ENCODE assay signal across 1 cellular context in genomic region chr2:86556508-86556907, GRCh38.
A peak's percentile ranks its signal among the peaks of the same experiment; 100 is the strongest.
TF ChIP-seq lines count a peak whose summit lies in the region.

No MANE protein-coding gene starts in this region.

TF ChIP-seq in HepG2, 621 proteins besides CTCF, POLR2A, EP300 and RAD21 (continued from another document):
- TF ChIP-seq, protein P1, sequence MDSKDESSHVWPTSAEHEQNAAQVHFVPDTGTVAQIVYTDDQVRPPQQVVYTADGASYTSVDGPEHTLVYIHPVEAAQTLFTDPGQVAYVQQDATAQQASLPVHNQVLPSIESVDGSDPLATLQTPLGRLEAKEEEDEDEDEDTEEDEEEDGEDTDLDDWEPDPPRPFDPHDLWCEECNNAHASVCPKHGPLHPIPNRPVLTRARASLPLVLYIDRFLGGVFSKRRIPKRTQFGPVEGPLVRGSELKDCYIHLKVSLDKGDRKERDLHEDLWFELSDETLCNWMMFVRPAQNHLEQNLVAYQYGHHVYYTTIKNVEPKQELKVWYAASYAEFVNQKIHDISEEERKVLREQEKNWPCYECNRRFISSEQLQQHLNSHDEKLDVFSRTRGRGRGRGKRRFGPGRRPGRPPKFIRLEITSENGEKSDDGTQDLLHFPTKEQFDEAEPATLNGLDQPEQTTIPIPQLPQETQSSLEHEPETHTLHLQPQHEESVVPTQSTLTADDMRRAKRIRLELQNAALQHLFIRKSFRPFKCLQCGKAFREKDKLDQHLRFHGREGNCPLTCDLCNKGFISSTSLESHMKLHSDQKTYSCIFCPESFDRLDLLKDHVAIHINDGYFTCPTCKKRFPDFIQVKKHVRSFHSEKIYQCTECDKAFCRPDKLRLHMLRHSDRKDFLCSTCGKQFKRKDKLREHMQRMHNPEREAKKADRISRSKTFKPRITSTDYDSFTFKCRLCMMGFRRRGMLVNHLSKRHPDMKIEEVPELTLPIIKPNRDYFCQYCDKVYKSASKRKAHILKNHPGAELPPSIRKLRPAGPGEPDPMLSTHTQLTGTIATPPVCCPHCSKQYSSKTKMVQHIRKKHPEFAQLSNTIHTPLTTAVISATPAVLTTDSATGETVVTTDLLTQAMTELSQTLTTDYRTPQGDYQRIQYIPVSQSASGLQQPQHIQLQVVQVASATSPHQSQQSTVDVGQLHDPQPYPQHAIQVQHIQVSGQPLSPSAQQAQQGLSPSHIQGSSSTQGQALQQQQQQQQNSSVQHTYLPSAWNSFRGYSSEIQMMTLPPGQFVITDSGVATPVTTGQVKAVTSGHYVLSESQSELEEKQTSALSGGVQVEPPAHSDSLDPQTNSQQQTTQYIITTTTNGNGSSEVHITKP (CRISPR knock-in tag; IDR thresholded peaks at IDR 0.05; ENCODE audit: low read depth), result peak; percentile 90
- TF ChIP-seq ZKSCAN5 (CRISPR knock-in tag; IDR thresholded peaks at IDR 0.05) (no peak), REL (CRISPR knock-in tag; conservative IDR thresholded peaks at IDR 0.05) (no peak), PLSCR1 (CRISPR knock-in tag; IDR thresholded peaks at IDR 0.05; ENCODE audit: borderline replicate concordance) (no peak), ATF5 (CRISPR knock-in tag; IDR thresholded peaks at IDR 0.05; ENCODE audit: low read depth) (no peak), ZNF678 (CRISPR knock-in tag; IDR thresholded peaks at IDR 0.05) (no peak), ZNF343 (CRISPR knock-in tag; IDR thresholded peaks at IDR 0.05) (no peak), GTF3A (CRISPR knock-in tag; conservative IDR thresholded peaks at IDR 0.05) (no peak), TBX2 (CRISPR knock-in tag; IDR thresholded peaks at IDR 0.05; ENCODE audit: borderline replicate concordance) (peak; percentile 89; the same call in 1 of the 2 replicates), ZNF777 (CRISPR knock-in tag; IDR thresholded peaks at IDR 0.05) (no peak), ZNF567 (CRISPR knock-in tag; IDR thresholded peaks at IDR 0.05; ENCODE audit: borderline replicate concordance) (no peak), HNRNPL (IDR thresholded peaks at IDR 0.05; ENCODE audit: low read depth, low read length) (no peak), TGIF2 (CRISPR knock-in tag; IDR thresholded peaks at IDR 0.05) (no peak), TCF12 (IDR thresholded peaks at IDR 0.05) (no peak), TCF12 (CRISPR knock-in tag; IDR thresholded peaks at IDR 0.05) (no peak; the same call in 1 of the 2 replicates), ATF3 (CRISPR knock-in tag; IDR thresholded peaks at IDR 0.05) (no peak), CHD2 (IDR thresholded peaks at IDR 0.05; ENCODE audit: low read depth, low read length) (no peak), ZNF660 (CRISPR knock-in tag; IDR thresholded peaks at IDR 0.05; ENCODE audit: borderline replicate concordance, low read depth) (no peak), SRSF1 (optimal IDR thresholded peaks at IDR 0.05; ENCODE audit: low read depth, low read length) (no peak), SMAD1 (CRISPR knock-in tag; IDR thresholded peaks at IDR 0.05; ENCODE audit: borderline replicate concordance, low read depth) (no peak), YEATS2 (CRISPR knock-in tag; IDR thresholded peaks at IDR 0.05; ENCODE audit: borderline replicate concordance) (no peak; the same call in 1 of the 2 replicates), REXO4 (CRISPR knock-in tag; IDR thresholded peaks at IDR 0.05; ENCODE audit: borderline replicate concordance) (no peak), ZMYM3 (CRISPR knock-in tag; IDR thresholded peaks at IDR 0.05) (no peak), JUN (CRISPR knock-in tag; IDR thresholded peaks at IDR 0.05) (no peak), ZNF383 (CRISPR knock-in tag; IDR thresholded peaks at IDR 0.05; ENCODE audit: borderline replicate concordance) (no peak)
- TF ChIP-seq, protein P2, sequence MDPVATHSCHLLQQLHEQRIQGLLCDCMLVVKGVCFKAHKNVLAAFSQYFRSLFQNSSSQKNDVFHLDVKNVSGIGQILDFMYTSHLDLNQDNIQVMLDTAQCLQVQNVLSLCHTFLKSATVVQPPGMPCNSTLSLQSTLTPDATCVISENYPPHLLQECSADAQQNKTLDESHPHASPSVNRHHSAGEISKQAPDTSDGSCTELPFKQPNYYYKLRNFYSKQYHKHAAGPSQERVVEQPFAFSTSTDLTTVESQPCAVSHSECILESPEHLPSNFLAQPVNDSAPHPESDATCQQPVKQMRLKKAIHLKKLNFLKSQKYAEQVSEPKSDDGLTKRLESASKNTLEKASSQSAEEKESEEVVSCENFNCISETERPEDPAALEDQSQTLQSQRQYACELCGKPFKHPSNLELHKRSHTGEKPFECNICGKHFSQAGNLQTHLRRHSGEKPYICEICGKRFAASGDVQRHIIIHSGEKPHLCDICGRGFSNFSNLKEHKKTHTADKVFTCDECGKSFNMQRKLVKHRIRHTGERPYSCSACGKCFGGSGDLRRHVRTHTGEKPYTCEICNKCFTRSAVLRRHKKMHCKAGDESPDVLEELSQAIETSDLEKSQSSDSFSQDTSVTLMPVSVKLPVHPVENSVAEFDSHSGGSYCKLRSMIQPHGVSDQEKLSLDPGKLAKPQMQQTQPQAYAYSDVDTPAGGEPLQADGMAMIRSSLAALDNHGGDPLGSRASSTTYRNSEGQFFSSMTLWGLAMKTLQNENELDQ (CRISPR knock-in tag; IDR thresholded peaks at IDR 0.05; ENCODE audit: borderline replicate concordance), result no peak
- TF ChIP-seq, protein P3, sequence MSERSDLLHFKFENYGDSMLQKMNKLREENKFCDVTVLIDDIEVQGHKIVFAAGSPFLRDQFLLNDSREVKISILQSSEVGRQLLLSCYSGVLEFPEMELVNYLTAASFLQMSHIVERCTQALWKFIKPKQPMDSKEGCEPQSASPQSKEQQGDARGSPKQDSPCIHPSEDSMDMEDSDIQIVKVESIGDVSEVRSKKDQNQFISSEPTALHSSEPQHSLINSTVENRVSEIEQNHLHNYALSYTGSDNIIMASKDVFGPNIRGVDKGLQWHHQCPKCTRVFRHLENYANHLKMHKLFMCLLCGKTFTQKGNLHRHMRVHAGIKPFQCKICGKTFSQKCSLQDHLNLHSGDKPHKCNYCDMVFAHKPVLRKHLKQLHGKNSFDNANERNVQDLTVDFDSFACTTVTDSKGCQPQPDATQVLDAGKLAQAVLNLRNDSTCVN (CRISPR knock-in tag; IDR thresholded peaks at IDR 0.05; ENCODE audit: borderline replicate concordance), result 0 out of 2 replicates have a peak, but pooled peaks have one; percentile 18
- TF ChIP-seq, protein P4, sequence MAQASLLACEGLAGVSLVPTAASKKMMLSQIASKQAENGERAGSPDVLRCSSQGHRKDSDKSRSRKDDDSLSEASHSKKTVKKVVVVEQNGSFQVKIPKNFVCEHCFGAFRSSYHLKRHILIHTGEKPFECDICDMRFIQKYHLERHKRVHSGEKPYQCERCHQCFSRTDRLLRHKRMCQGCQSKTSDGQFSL (CRISPR knock-in tag; IDR thresholded peaks at IDR 0.05), result no peak
- TF ChIP-seq, protein P5, sequence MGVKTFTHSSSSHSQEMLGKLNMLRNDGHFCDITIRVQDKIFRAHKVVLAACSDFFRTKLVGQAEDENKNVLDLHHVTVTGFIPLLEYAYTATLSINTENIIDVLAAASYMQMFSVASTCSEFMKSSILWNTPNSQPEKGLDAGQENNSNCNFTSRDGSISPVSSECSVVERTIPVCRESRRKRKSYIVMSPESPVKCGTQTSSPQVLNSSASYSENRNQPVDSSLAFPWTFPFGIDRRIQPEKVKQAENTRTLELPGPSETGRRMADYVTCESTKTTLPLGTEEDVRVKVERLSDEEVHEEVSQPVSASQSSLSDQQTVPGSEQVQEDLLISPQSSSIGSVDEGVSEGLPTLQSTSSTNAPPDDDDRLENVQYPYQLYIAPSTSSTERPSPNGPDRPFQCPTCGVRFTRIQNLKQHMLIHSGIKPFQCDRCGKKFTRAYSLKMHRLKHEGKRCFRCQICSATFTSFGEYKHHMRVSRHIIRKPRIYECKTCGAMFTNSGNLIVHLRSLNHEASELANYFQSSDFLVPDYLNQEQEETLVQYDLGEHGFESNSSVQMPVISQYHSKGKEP (CRISPR knock-in tag; IDR thresholded peaks at IDR 0.05), result no peak
